In genomic region chr5:156351423-156351822, GRCh38 we compare ENCODE assay signal across 10 cellular contexts. TPM values are rescaled to one million over a fixed set of nuclear protein-coding genes. Genes with fewer than 3 reads are reported as not detected.
"Had no signal": no experiment of that assay in that cellular context is flagged by ENCODE, and none has a peak within 500 bp of the region (broad histone marks: within the 10 kb centered on the region; RNA-seq: fewer than 3 reads in every experiment).

No MANE protein-coding gene starts in this region.

- DNase-seq: GM23248, GOT3, H7, KBM-7 had no signal

- H3K9ac ChIP-seq: GM23248, KMS-11 had no signal

- H2AFZ ChIP-seq: GM23248 had no signal

- ATAC-seq: HCT116 had no signal

- FAIRE-seq: HTR-8/SVneo had no signal

- H3K4me2 ChIP-seq: KMS-11 had no signal

- H3K9me3 ChIP-seq: HAP-1 had no signal

- H3K4me3 ChIP-seq: GM23248, HAP-1 had no signal

- H3K27ac ChIP-seq: GM23248, KMS-11 had no signal

- H3K36me3 ChIP-seq: HAP-1 had no signal

RNA-seq across cellular contexts. Expression of gene SGCD, which starts 24.5 kb away (rescaled TPM):
- total RNA-seq: H7, HT-29 had no signal
- polyA plus RNA-seq: IgD-negative memory B cell had no signal
